In genomic region chr17:64538508-64539120, GRCh38 we compare ENCODE assay signal across 1 cellular context.
TF ChIP-seq lines count a peak whose summit lies in the region.

No MANE protein-coding gene starts in this region.

TF ChIP-seq in GM12878, 131 proteins besides CTCF, POLR2A, EP300 and RAD21:
- TF ChIP-seq GATAD2B (conservative IDR thresholded peaks at IDR 0.05; ENCODE audit: low read depth) (no peak), LARP7 (IDR thresholded peaks at IDR 0.05) (no peak), MYC (IDR thresholded peaks at IDR 0.05; ENCODE audit: insufficient read depth, insufficient read length, insufficient replicate concordance, low read length, severe bottlenecking) (no peak), SREBF2 (IDR thresholded peaks at IDR 0.05; ENCODE audit: low read length) (no peak), KAT2A (conservative IDR thresholded peaks at IDR 0.05; ENCODE audit: control insufficient read depth, low read depth, low read length) (no peak), ZNF207 (IDR thresholded peaks at IDR 0.05; ENCODE audit: borderline replicate concordance) (no peak), RFX5 (IDR thresholded peaks at IDR 0.05; ENCODE audit: low read depth, low read length) (no peak), SPI1 (IDR thresholded peaks at IDR 0.05; ENCODE audit: borderline replicate concordance, insufficient read depth, low read depth, low read length) (no peak), POLR2AphosphoS5 (IDR thresholded peaks at IDR 0.05; ENCODE audit: low read length) (no peak), CREB1 (IDR thresholded peaks at IDR 0.05; ENCODE audit: low read depth) (no peak)
